Comparison of ENCODE assay signal across 24 cellular contexts in genomic region chr4:55675196-55675793, GRCh38. TPM values are rescaled to one million over a fixed set of nuclear protein-coding genes. Genes with fewer than 3 reads are reported as not detected.
DNase-seq lines count a peak whose midpoint lies in the region; ATAC-seq, FAIRE-seq and TF ChIP-seq lines count a peak whose summit lies in the region.
"Had no signal": no experiment of that assay in that cellular context is flagged by ENCODE, and none has a peak within 500 bp of the region (broad histone marks: within the 10 kb centered on the region; RNA-seq: fewer than 3 reads in every experiment).

No MANE protein-coding gene starts in this region.

- H3K36me3 ChIP-seq in K562 (ENCODE audit: control insufficient read depth, insufficient read depth, low read length): no peaks in the 10 kb centered on the region
- H3K36me3 ChIP-seq: ascending aorta, heart left ventricle had no signal

- no peak for TF ChIP-seq EP300 in K562 (IDR thresholded peaks at IDR 0.05; ENCODE audit: low read length)

- ATAC-seq in K562: peak; percentile 20; the same call in 1 of the 3 replicates
- ATAC-seq in activated CD4-positive, CD25-positive, alpha-beta regulatory T cell treated with anti-CD3 and anti-CD28 coated beads, Interleukin-2, amount 50 U/mL, for 24 hours: no peak
- ATAC-seq: activated CD8-positive, alpha-beta T cell treated with anti-CD3 and anti-CD28 coated beads for 36 hours; heart left ventricle; left ventricle myocardium superior had no signal

- peak; percentile 11 for DNase-seq in NCI-H345 (lab: John Stamatoyannopoulos, UW)
- no peak for DNase-seq in NCI-H345 treated with DMSO at 0.1 percent for 48 hours (lab: John Stamatoyannopoulos, UW; ENCODE audit: unreplicated experiment)
- DNase-seq in NCI-H526 (lab: John Stamatoyannopoulos, UW): peak; percentile 79 to 87
- DNase-seq in K562 (ENCODE audit: extremely low read depth in 1 of 4, low spot score in 3 of 4): no peak
- DNase-seq in retinal pigment epithelial cell (ENCODE audit: low read depth): peak; percentile 87
- no peak for DNase-seq in LoVo (ENCODE audit: low spot score)
- DNase-seq in COR-L47 (lab: John Stamatoyannopoulos, UW): no peak
- DNase-seq: ACHN; activated CD8-positive, alpha-beta T cell treated with anti-CD3 and anti-CD28 coated beads for 36 hours; activated naive CD4-positive, alpha-beta T cell treated with anti-CD3 and anti-CD28 coated beads for 36 hours; activated T-cell treated with anti-CD3 and anti-CD28 coated beads, Interleukin-2, amount 50 U/mL, for 1 hour; CD4-positive, alpha-beta T cell; cerebellar nuclear complex; heart left ventricle; Karpas-422; left ventricle myocardium superior; NCI-H1417 treated with DMSO at 0.1 percent for 48 hours; NCI-H226; OCI-M1; SIG-M5; testis had no signal

- no TSS peak for BruUV-seq in K562 (replicated peaks; lab: Mats Ljungman, UMichigan)

- FAIRE-seq in K562 (lab: Jason Lieb, UNC): no peak

- TF ChIP-seq RAD21 in K562 (CRISPR knock-in tag; conservative IDR thresholded peaks at IDR 0.05 in 1 of 2, IDR thresholded peaks at IDR 0.05 in 1 of 2): no peak

- in situ Hi-C loops in K562 (cut with MboI): no loop called here

- H3K9me1 ChIP-seq in K562 (ENCODE audit: control insufficient read depth, insufficient read depth, low read length): no peaks in the 10 kb centered on the region

- POLR2A ChIA-PET in K562 (lab: Yijun Ruan, JAX): interaction anchor here (1.7 kb wide), 1 partner anchor 8 kb away, joined by 3 read pairs; no protein-coding TSS in a partner anchor

- H3K9me3 ChIP-seq in K562 (replicated peaks; ENCODE audit: control insufficient read depth, insufficient read depth, low read depth, low read length): peaks cover 7% of the 10 kb centered on the region
- H3K9me3 ChIP-seq: testis had no signal

- H3K27me3 ChIP-seq in K562 (ENCODE audit: control insufficient read depth in 2 of 2, insufficient read depth in 2 of 2, low read length in 2 of 2): no peaks in the 10 kb centered on the region
- H3K27me3 ChIP-seq: ascending aorta, testis had no signal

- no peak overlapping the region for H3K27ac ChIP-seq in K562 (ENCODE audit: extremely low read depth, low read depth, low read length)
- H3K27ac ChIP-seq: ascending aorta, heart left ventricle, testis had no signal

- CTCF ChIA-PET in K562 (lab: Yijun Ruan, JAX; ENCODE audit: low intra/inter-chr PET ratio): no interaction called here

- H3K4me2 ChIP-seq in K562 (ENCODE audit: insufficient read depth, low read length): no peak overlapping the region

- H3K4me1 ChIP-seq in K562 (replicated peaks in 1 of 2; ENCODE audit: control insufficient read depth in 2 of 2, insufficient read depth in 2 of 2, low read length in 2 of 2): peaks cover 0 to 18% of the 10 kb centered on the region in 2 experiments; a peak in 4 of 5 replicates
- H3K4me1 ChIP-seq: ascending aorta, heart left ventricle, testis had no signal

- peak overlapping the region in 1 of 2 experiments; percentile 3; a peak in 1 of 4 replicates for H3K9ac ChIP-seq in K562 (ENCODE audit: insufficient read depth in 1 of 2, low read depth in 2 of 2, low read length in 2 of 2)

- TF ChIP-seq CTCF in K562 (IDR thresholded peaks at IDR 0.05 in 2 of 3, conservative IDR thresholded peaks at IDR 0.05 in 1 of 3; ENCODE audit: insufficient read depth in 2 of 3, low read depth in 1 of 3, low read length in 3 of 3): no peak
- TF ChIP-seq CTCF in retinal pigment epithelial cell (conservative IDR thresholded peaks at IDR 0.05; ENCODE audit: low read depth, low read length): no peak

- no peaks in the 10 kb centered on the region for H3K79me2 ChIP-seq in K562 (ENCODE audit: control insufficient read depth, insufficient read depth, low read length)

- H3K4me3 ChIP-seq in K562 (no peak overlapping the region), retinal pigment epithelial cell (ENCODE audit: low read length) (no peak overlapping the region)
- H3K4me3 ChIP-seq: ascending aorta, heart left ventricle, testis had no signal

- no peak for TF ChIP-seq POLR2A in K562 (conservative IDR thresholded peaks at IDR 0.05)

- 64% methylated on average over 4 of the region's 4 CpGs for WGBS in K562 (ENCODE audit: insufficient coverage, low coverage, missing lambda C conversion rate)

- H2AFZ ChIP-seq in K562 (ENCODE audit: low read depth, low read length): peak overlapping the region; percentile 66

- intact Hi-C loops in K562 (cut with micrococcal nuclease): no loop called here

- no peaks in the 10 kb centered on the region for H4K20me1 ChIP-seq in K562 (replicated peaks; ENCODE audit: control insufficient read depth, insufficient read depth, low read length)

TF ChIP-seq in K562, 482 proteins besides CTCF, POLR2A, EP300 and RAD21:
- TF ChIP-seq L3MBTL2 (IDR thresholded peaks at IDR 0.05): peak; percentile 43; the same call in 1 of the 2 replicates
- peak; percentile 29 for TF ChIP-seq ZFP36 (IDR thresholded peaks at IDR 0.05; ENCODE audit: low read depth, low read length, partially characterized antibody)
- no peak for TF ChIP-seq CXXC5 (CRISPR knock-in tag; IDR thresholded peaks at IDR 0.05)

RNA-seq across cellular contexts. Expression of gene NMU, which starts 39.2 kb away (rescaled TPM):
- 223 and 382 TPM in 2 replicates for total RNA-seq in K562 (2011; cell fraction: chromatin; rRNA removed; ENCODE audit: low replicate concordance)
- 406 and 459 TPM in 2 replicates for total RNA-seq in K562 (2011; cell fraction: nucleolus; rRNA removed)
- total RNA-seq in K562 (2011; cell fraction: nucleoplasm; rRNA removed): 370 and 443 TPM in 2 replicates
- total RNA-seq in K562 (2014; rRNA removed): 729 and 858 TPM in 2 replicates
- total RNA-seq in K562 (2014; rRNA removed; fragmentation: Illumina TruSeq; extraction: Trizol): 572 and 588 TPM in 2 replicates
- total RNA-seq in K562 (2015; rRNA removed; fragmentation: Illumina TruSeq; extraction: Trizol): 669 and 688 TPM in 2 replicates
- 599 and 701 TPM in 2 replicates for total RNA-seq in K562 (2021)
- polyA plus RNA-seq in K562 (2011; rRNA removed): 370 and 846 TPM in 2 replicates
- polyA plus RNA-seq in K562 (2011; cell fraction: cytosol; rRNA removed): 421 and 1,101 TPM in 2 replicates
- 101 and 161 TPM in 2 replicates for polyA plus RNA-seq in K562 (2011; cell fraction: nucleus; rRNA removed)
- 641 and 718 TPM in 2 replicates for polyA plus RNA-seq in K562 (2012)
- 277 and 298 TPM in 2 replicates for polyA plus RNA-seq in K562 (2014; fragmentation: Illumina TruSeq; extraction: Trizol)
- 100 to 1,000 TPM in 1 of 2 experiments, 10 to 100 TPM in 1; 73.8 to 122 TPM for polyA plus RNA-seq in K562 (2014; fragmentation: Nextera tagmentation; extraction: Ambion mirVana)
- polyA plus RNA-seq in K562 (2014; rRNA removed): 651 and 703 TPM in 2 replicates
- polyA minus RNA-seq in K562 (2011; rRNA and poly(A)+ RNA removed): 154 and 306 TPM in 2 replicates
- polyA minus RNA-seq in K562 (2011; cell fraction: cytosol; rRNA and poly(A)+ RNA removed): 156 and 358 TPM in 2 replicates
- polyA minus RNA-seq in K562 (2011; cell fraction: nucleus; rRNA and poly(A)+ RNA removed): 48.4 and 107 TPM in 2 replicates
- total RNA-seq: activated naive CD4-positive, alpha-beta T cell treated with anti-CD3 and anti-CD28 coated beads for 36 hours; ascending aorta; CD4-positive, alpha-beta T cell; left ventricle myocardium superior; mononuclear cell had no signal
- polyA plus RNA-seq: heart left ventricle had no signal

Comparison
In these comparisons a context has a peak if more than half of its experiments do, and no peak if none do; other contexts are left out.
1. DNase-seq: peak in NCI-H345 (single experiment), NCI-H526 (2 of 2) and retinal pigment epithelial cell (single experiment); none in NCI-H345 treated with DMSO at 0.1 percent for 48 hours (single experiment), K562 (0 of 4), LoVo (single experiment) and COR-L47 (single experiment).